Comparison of ENCODE assay signal across 16 cellular contexts in genomic region chr11:99199336-99199735, GRCh38.
A peak's percentile ranks its signal among the peaks of the same experiment; 100 is the strongest.
DNase-seq lines count a peak whose midpoint lies in the region; ATAC-seq lines count a peak whose summit lies in the region.
"Had no signal": no experiment of that assay in that cellular context is flagged by ENCODE, and none has a peak within 500 bp of the region (broad histone marks: within the 10 kb centered on the region; RNA-seq: fewer than 3 reads in every experiment).

No MANE protein-coding gene starts in this region.

- H3K4me3 Mint-ChIP-seq in T-helper 17 cell, result no peak overlapping the region
- H3K4me3 Mint-ChIP-seq: activated B cell treated with CpG ODN at 0.5 μM for 24 hours; effector memory CD8-positive, alpha-beta T cell had no signal

- no peaks in the 10 kb centered on the region for H3K36me3 ChIP-seq in SJCRH30
- H3K36me3 ChIP-seq: thoracic aorta had no signal

- H3K27ac Mint-ChIP-seq in T-helper 17 cell, result no peak overlapping the region
- H3K27ac Mint-ChIP-seq: activated B cell treated with CpG ODN at 0.5 μM for 24 hours; effector memory CD8-positive, alpha-beta T cell had no signal

- no peaks in the 10 kb centered on the region for H3K4me1 ChIP-seq in SJCRH30

- no peaks in the 10 kb centered on the region for H3K36me3 Mint-ChIP-seq in T-helper 17 cell (ENCODE audit: low read depth)

- H3K9me3 ChIP-seq in SJCRH30 (replicated peaks), result no peaks in the 10 kb centered on the region
- no peaks in the 10 kb centered on the region for H3K9me3 ChIP-seq in T-helper 17 cell (ENCODE audit: control insufficient read depth, low read length, poor library complexity, severe bottlenecking)
- H3K9me3 ChIP-seq: thoracic aorta had no signal

- no peak for ATAC-seq in T-helper 17 cell
- ATAC-seq: effector memory CD8-positive, alpha-beta T cell; K562; sciatic nerve had no signal

- no peaks in the 10 kb centered on the region for H3K27me3 ChIP-seq in SJCRH30

- peak; percentile 61 for DNase-seq in LHCN-M2 (ENCODE audit: low read depth)
- peak; percentile 23 to 40 for DNase-seq in SJCRH30
- DNase-seq in globus pallidus (ENCODE audit: low spot score), result peak; percentile 13
- DNase-seq in smooth muscle cell of the brain vasculature (ENCODE audit: low read depth, low spot score), result peak; percentile 43
- no peak for DNase-seq in occipital lobe (lab: John Stamatoyannopoulos, UW)
- DNase-seq in SKM-1 treated with dmso at 0.1 percent for 144 hours (lab: John Stamatoyannopoulos, UW; ENCODE audit: unreplicated experiment), result no peak
- DNase-seq in T-helper 17 cell, result no peak
- DNase-seq: activated B cell treated with CpG ODN at 0.5 μM for 24 hours; activated CD8-positive, alpha-beta memory T cell treated with anti-CD3 and anti-CD28 coated beads for 24 hours; effector memory CD8-positive, alpha-beta T cell; kidney glomerular epithelial cell; NCI-H1105; NK-92 treated with Interleukin-12 subunit alpha and Interleukin-12 subunit beta, amount 100 ng/mL, for 24 hours had no signal

- no peaks in the 10 kb centered on the region for H3K4me1 Mint-ChIP-seq in T-helper 17 cell
- H3K4me1 Mint-ChIP-seq: activated B cell treated with CpG ODN at 0.5 μM for 24 hours had no signal

- no peak overlapping the region for H3K4me3 ChIP-seq in SJCRH30
- H3K4me3 ChIP-seq: K562, thoracic aorta had no signal

- no peak overlapping the region for H3K27ac ChIP-seq in SJCRH30
- H3K27ac ChIP-seq: thoracic aorta had no signal

- H3K27me3 Mint-ChIP-seq in T-helper 17 cell, result no peaks in the 10 kb centered on the region
- H3K27me3 Mint-ChIP-seq: activated B cell treated with CpG ODN at 0.5 μM for 24 hours; effector memory CD8-positive, alpha-beta T cell had no signal

Comparison
In these comparisons a context has a peak if more than half of its experiments do, and no peak if none do; other contexts are left out.
1. DNase-seq: peak in LHCN-M2 (single experiment), SJCRH30 (2 of 2), globus pallidus (single experiment) and smooth muscle cell of the brain vasculature (single experiment); none in occipital lobe (single experiment), SKM-1 treated with dmso at 0.1 percent for 144 hours (single experiment) and T-helper 17 cell (0 of 3).